In the genomic region with DNA sequence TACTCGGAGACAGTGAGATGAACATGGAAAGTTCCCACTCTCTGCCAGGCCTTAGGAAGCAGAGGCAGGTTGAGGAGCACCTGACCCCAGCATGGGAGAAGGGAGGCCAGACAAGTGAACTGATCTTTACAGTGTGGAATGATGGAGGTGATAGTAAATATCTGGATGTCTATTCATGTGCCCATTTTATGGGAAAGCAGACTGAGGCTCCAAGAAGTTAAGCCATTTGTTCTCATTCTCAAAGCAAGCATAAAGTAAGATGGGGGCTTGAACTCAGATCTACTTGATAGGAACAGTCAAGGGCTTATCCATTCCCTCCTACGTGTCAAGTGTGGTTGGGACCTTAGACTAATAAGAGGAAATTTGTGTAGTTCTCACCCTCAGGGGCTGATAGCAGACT, we compare ENCODE assay signal across 1 cellular context.
TF ChIP-seq lines count a peak whose summit lies in the region.

No MANE protein-coding gene starts in this region.

TF ChIP-seq in H1, 55 proteins besides CTCF, POLR2A, EP300 and RAD21 (continued from another document):
- TF ChIP-seq, protein P1, sequence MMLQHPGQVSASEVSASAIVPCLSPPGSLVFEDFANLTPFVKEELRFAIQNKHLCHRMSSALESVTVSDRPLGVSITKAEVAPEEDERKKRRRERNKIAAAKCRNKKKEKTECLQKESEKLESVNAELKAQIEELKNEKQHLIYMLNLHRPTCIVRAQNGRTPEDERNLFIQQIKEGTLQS (IDR thresholded peaks at IDR 0.05; ENCODE audit: insufficient read depth, low read depth, low read length), result no peak
